In genomic region chr3:8952130-8952529, GRCh38 we compare ENCODE assay signal across 20 cellular contexts. TPM values are rescaled to one million over a fixed set of nuclear protein-coding genes. Genes with fewer than 3 reads are reported as not detected.
A peak's percentile ranks its signal among the peaks of the same experiment; 100 is the strongest.
DNase-seq lines count a peak whose midpoint lies in the region; ATAC-seq, FAIRE-seq and TF ChIP-seq lines count a peak whose summit lies in the region.
"Had no signal": no experiment of that assay in that cellular context is flagged by ENCODE, and none has a peak within 500 bp of the region (broad histone marks: within the 10 kb centered on the region; RNA-seq: fewer than 3 reads in every experiment).

No MANE protein-coding gene starts in this region.

- peaks cover 6% of the 10 kb centered on the region for H3K9me3 Mint-ChIP-seq in mesothelial cell of epicardium
- H3K9me3 Mint-ChIP-seq: CD4-positive, CD25-positive, alpha-beta regulatory T cell; CD8-positive, alpha-beta memory T cell had no signal

- TF ChIP-seq CTCF in bronchial epithelial cell (IDR thresholded peaks at IDR 0.05; ENCODE audit: insufficient read depth, low read length, severe bottlenecking) (no peak), mesothelial cell of epicardium (IDR thresholded peaks at IDR 0.05; ENCODE audit: unreplicated experiment) (no peak)

- peaks cover 7% of the 10 kb centered on the region for H3K36me3 Mint-ChIP-seq in mesothelial cell of epicardium

- no peak for ATAC-seq in HG03342 (IDR thresholded peaks at IDR 0.05; ENCODE audit: unreplicated experiment)
- ATAC-seq: GM12878, K562 had no signal

- no peaks in the 10 kb centered on the region for H3K27me3 Mint-ChIP-seq in mesothelial cell of epicardium (ENCODE audit: low read depth)
- H3K27me3 Mint-ChIP-seq: CD4-positive, CD25-positive, alpha-beta regulatory T cell; CD8-positive, alpha-beta memory T cell had no signal

- H3K27ac Mint-ChIP-seq in mesothelial cell of epicardium = peak overlapping the region; percentile 22
- H3K27ac Mint-ChIP-seq: CD4-positive, CD25-positive, alpha-beta regulatory T cell; CD8-positive, alpha-beta memory T cell had no signal

- no peak overlapping the region for H3K4me3 Mint-ChIP-seq in mesothelial cell of epicardium
- H3K4me3 Mint-ChIP-seq: CD4-positive, CD25-positive, alpha-beta regulatory T cell; CD8-positive, alpha-beta memory T cell had no signal

- FAIRE-seq in GM12892 (lab: Jason Lieb, UNC) = peak; percentile 27
- no peak for FAIRE-seq in bronchial epithelial cell (lab: Jason Lieb, UNC)
- FAIRE-seq: GM12878, GM19239, K562 had no signal

- TF ChIP-seq POLR2A in GM12892 (IDR thresholded peaks at IDR 0.05; ENCODE audit: low read depth, low read length) = no peak

- peak; percentile 19 for DNase-seq in EL
- DNase-seq in GM12892 (ENCODE audit: insufficient read length) = no peak
- DNase-seq in bronchial epithelial cell (ENCODE audit: low read depth) = peak; percentile 53
- no peak for DNase-seq in mesothelial cell of epicardium (ENCODE audit: low spot score in 2 of 2, unreplicated experiment in 2 of 2)
- DNase-seq in DMS53 treated with DMSO at 0.1 percent for 48 hours (lab: John Stamatoyannopoulos, UW; ENCODE audit: unreplicated experiment) = no peak
- DNase-seq in NCI-H1930 (lab: John Stamatoyannopoulos, UW) = no peak
- DNase-seq: ACHN; BE2C; C1 segment of cervical spinal cord; CD4-positive, CD25-positive, alpha-beta regulatory T cell; CD8-positive, alpha-beta memory T cell; COR-L47; DMS 273 treated with DMSO at 0.1 percent for 48 hours; DMS53; IMR-90 had no signal

- H3K36me3 ChIP-seq in bronchial epithelial cell (ENCODE audit: control insufficient read depth, insufficient read depth, low read length) = no peaks in the 10 kb centered on the region
- H3K36me3 ChIP-seq: BE2C had no signal

- no peak overlapping the region for H3K4me3 ChIP-seq in bronchial epithelial cell (ENCODE audit: low read depth, low read length)
- H3K4me3 ChIP-seq: GM12878, HAP-1, K562 had no signal

- H3K4me1 Mint-ChIP-seq in mesothelial cell of epicardium = peaks cover 71% of the 10 kb centered on the region

- H3K27me3 ChIP-seq in bronchial epithelial cell (ENCODE audit: control insufficient read depth, insufficient read depth, low read length) = no peaks in the 10 kb centered on the region
- H3K27me3 ChIP-seq: BE2C had no signal

RNA-seq across cellular contexts. Expression of gene RAD18, which starts 11.1 kb away (rescaled TPM):
- polyA plus RNA-seq in GM12892 (2012; ENCODE audit: missing spikeins) = 17.5 TPM
- total RNA-seq in bronchial epithelial cell (3.9 and 5.0 TPM in 2 replicates), mesothelial cell of epicardium (22.2 to 23.6 TPM (median 23.2 TPM) in 3 replicates)

Comparison
In these comparisons a context has a peak if more than half of its experiments do, and no peak if none do; other contexts are left out.
1. DNase-seq: peak in EL (single experiment) and bronchial epithelial cell (single experiment); none in GM12892 (single experiment), mesothelial cell of epicardium (0 of 2), DMS53 treated with DMSO at 0.1 percent for 48 hours (single experiment) and NCI-H1930 (0 of 2).